In genomic region chr1:71080178-71080781, GRCh38 we compare ENCODE assay signal across 1 cellular context.
TF ChIP-seq lines count a peak whose summit lies in the region.

No MANE protein-coding gene starts in this region.

TF ChIP-seq in A549, 52 proteins besides CTCF, POLR2A, EP300 and RAD21 (continued from another document):
- TF ChIP-seq, protein P1, sequence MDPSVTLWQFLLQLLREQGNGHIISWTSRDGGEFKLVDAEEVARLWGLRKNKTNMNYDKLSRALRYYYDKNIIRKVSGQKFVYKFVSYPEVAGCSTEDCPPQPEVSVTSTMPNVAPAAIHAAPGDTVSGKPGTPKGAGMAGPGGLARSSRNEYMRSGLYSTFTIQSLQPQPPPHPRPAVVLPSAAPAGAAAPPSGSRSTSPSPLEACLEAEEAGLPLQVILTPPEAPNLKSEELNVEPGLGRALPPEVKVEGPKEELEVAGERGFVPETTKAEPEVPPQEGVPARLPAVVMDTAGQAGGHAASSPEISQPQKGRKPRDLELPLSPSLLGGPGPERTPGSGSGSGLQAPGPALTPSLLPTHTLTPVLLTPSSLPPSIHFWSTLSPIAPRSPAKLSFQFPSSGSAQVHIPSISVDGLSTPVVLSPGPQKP (IDR thresholded peaks at IDR 0.05; ENCODE audit: low read depth, low read length) = no peak
- TF ChIP-seq SMC3 (IDR thresholded peaks at IDR 0.05) (no peak), EHF (CRISPR knock-in tag; IDR thresholded peaks at IDR 0.05) (no peak), MAFK (IDR thresholded peaks at IDR 0.05; ENCODE audit: partially characterized antibody) (peak; percentile 78), CHD2 (IDR thresholded peaks at IDR 0.05; ENCODE audit: low read length, partially characterized antibody) (no peak), FOSL2 (IDR thresholded peaks at IDR 0.05) (no peak), FOSL2 (CRISPR knock-in tag; IDR thresholded peaks at IDR 0.05) (no peak)
